In the genomic region with DNA sequence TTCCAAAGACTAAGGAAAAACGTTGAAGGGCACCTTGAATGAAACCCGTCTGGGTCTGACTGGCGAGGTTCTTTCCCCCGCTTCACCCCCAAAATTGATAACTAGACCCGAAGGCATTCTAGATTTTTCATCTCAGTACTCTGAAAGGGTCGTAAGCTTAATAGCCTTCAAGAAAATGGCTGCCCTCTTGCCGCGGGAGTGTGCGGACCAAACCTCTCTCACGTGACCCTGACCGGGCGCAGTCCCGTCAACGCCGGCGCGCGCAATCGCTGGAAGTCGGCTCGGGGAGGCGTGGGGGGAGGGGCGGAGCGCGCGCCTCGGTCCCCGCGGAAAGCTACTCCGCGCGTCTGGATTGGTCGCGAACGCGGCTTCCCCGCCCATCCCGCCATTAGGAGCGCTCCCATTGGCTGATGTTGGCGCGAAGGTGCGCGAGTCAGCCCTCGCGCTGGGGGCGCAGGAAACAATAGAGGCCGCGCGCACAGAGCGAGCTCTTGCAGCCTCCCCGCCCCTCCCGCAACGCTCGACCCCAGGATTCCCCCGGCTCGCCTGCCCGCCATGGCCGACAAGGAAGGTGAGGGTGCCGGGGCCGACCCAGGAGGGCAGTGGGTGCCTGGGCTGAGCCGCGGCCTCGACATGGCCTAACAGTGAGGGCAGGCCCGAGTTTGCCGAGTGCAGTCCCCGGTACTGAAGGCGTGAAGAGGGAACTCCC, we compare ENCODE assay signal across 8 cellular contexts. TPM values are rescaled to one million over a fixed set of nuclear protein-coding genes. Genes with fewer than 3 reads are reported as not detected.
DNase-seq lines count a peak whose midpoint lies in the region; ATAC-seq, FAIRE-seq and TF ChIP-seq lines count a peak whose summit lies in the region.

A gene (plus strand): TSS at position 457 of the 709 bp plus-strand sequence. CDS start 99 bp downstream, at position 556.

- H3K79me2 ChIP-seq in OCI-LY7 (ENCODE audit: insufficient read depth, low read depth, low read length) = peaks cover 85% of the 10 kb centered on the region

- no peak for TF ChIP-seq CTCF in D721Med (IDR thresholded peaks at IDR 0.05; ENCODE audit: insufficient read depth, missing control alignments)
- TF ChIP-seq CTCF in OCI-LY7 (conservative IDR thresholded peaks at IDR 0.05; ENCODE audit: low read length) = no peak

- FAIRE-seq in D721Med (lab: Jason Lieb, UNC) = no peak

- no peaks in the 10 kb centered on the region for H3K27me3 ChIP-seq in mononuclear cell (ENCODE audit: insufficient read depth, low read length)

- CTCF ChIA-PET in OCI-LY7 (lab: Charles Lee; ENCODE audit: unreplicated experiment) = interaction anchor here (0.6 kb wide), 1 partner anchor 35 kb away, joined by 3 read pairs; no protein-coding TSS in a partner anchor

- no peaks in the 10 kb centered on the region for H3K9me2 ChIP-seq in OCI-LY7 (ENCODE audit: insufficient read depth, low read length)

- H4K20me1 ChIP-seq in OCI-LY7 (ENCODE audit: insufficient read depth, low read length) = peaks cover 12% of the 10 kb centered on the region; the same call in 1 of the 2 replicates

- intact Hi-C loops in OCI-LY7 (cut with micrococcal nuclease; ENCODE audit: unreplicated experiment) = loop anchor here (1.0 kb wide), 2 partner anchors 130 to 167 kb away; no protein-coding TSS in a partner anchor

- peaks cover 61% of the 10 kb centered on the region for H3K4me1 ChIP-seq in OCI-LY7 (ENCODE audit: insufficient read depth, low read length, poor library complexity, severe bottlenecking)
- H3K4me1 ChIP-seq in mononuclear cell (ENCODE audit: insufficient read depth, low read length) = peaks cover 44% of the 10 kb centered on the region

- peak within 1 kb of the TSS; percentile 91 for H3K4me2 ChIP-seq in OCI-LY7 (ENCODE audit: low read length)

- peaks cover 54% of the 10 kb centered on the region for H3K36me3 ChIP-seq in OCI-LY7 (ENCODE audit: insufficient read depth, low read length)

- ATAC-seq in GM21526 (IDR thresholded peaks at IDR 0.05; ENCODE audit: low FRiP score, unreplicated experiment) = peak; percentile 77

- H2AFZ ChIP-seq in OCI-LY7 (ENCODE audit: low read length) = peak within 1 kb of the TSS; percentile 57; the same call in 1 of the 2 replicates

- POLR2A ChIA-PET in OCI-LY7 (lab: Charles Lee) = interaction anchor here (0.5 to 1.4 kb wide), 11 partner anchors 11 to 606 kb away, joined by 3 to 8 read pairs (median 4); no protein-coding TSS in a partner anchor

- DNase-seq in D721Med (ENCODE audit: insufficient read length, low spot score) = peak; percentile 87
- peak; percentile 95 for DNase-seq in HuH-7.5 (ENCODE audit: low spot score)
- peak; percentile 98 for DNase-seq in OCI-LY7 (ENCODE audit: low spot score)
- DNase-seq in activated T-cell treated with anti-CD3 and anti-CD28 coated beads for 1 hour (ENCODE audit: low read depth) = peak; percentile 98
- peak; percentile 96 for DNase-seq in epidermal melanocyte (ENCODE audit: insufficient read length, low spot score)
- peak; percentile 97 for DNase-seq in stimulated activated CD8-positive, alpha-beta memory T cell treated with anti-CD3 and anti-CD28 coated beads, Interleukin-4, amount 100 ng/mL, for 1 hour (ENCODE audit: low read depth in 2 of 2, low spot score in 1 of 2)

- H3K4me3 ChIP-seq in OCI-LY7 (ENCODE audit: low read depth, low read length, poor library complexity, severe bottlenecking) (peak within 1 kb of the TSS; percentile 82), mononuclear cell (ENCODE audit: low read length) (peak within 1 kb of the TSS; percentile 71)

- BruUV-seq in OCI-LY7 (replicated peaks; lab: Mats Ljungman, UMichigan) = no TSS peak

- H3K27ac ChIP-seq in OCI-LY7 (ENCODE audit: low read depth, low read length, poor library complexity, severe bottlenecking) = peak within 1 kb of the TSS; percentile 96

- H3K9me3 ChIP-seq in OCI-LY7 (ENCODE audit: low read length) = no peaks in the 10 kb centered on the region
- no peaks in the 10 kb centered on the region for H3K9me3 ChIP-seq in mononuclear cell (ENCODE audit: low read depth, low read length)

RNA-seq across cellular contexts. Expression of the gene that starts here (rescaled TPM):
- total RNA-seq in OCI-LY7 (2014; rRNA removed; shearing (Covaris generic)) = 353 and 393 TPM in 2 replicates
- total RNA-seq in OCI-LY7 (2022) (597 and 621 TPM in 2 replicates), mononuclear cell (106 TPM)

Comparison
In these comparisons a context has a peak if more than half of its experiments do, and no peak if none do; other contexts are left out.
1. Peak in every context shown above with its lines: DNase-seq, ATAC-seq, H3K4me3 ChIP-seq and H3K27ac ChIP-seq.